In genomic region chr11:69396051-69396947, GRCh38 we compare ENCODE assay signal across 18 cellular contexts.
"Had no signal": no experiment of that assay in that cellular context is flagged by ENCODE, and none has a peak within 500 bp of the region (broad histone marks: within the 10 kb centered on the region; RNA-seq: fewer than 3 reads in every experiment).

No MANE protein-coding gene starts in this region.

- H3K27me3 ChIP-seq: cardiac muscle cell, foreskin keratinocyte, vagina had no signal

- H3K27me3 Mint-ChIP-seq: activated naive CD8-positive, alpha-beta T cell treated with anti-CD3 and anti-CD28 coated beads for 36 hours had no signal

- H3K4me3 Mint-ChIP-seq: activated naive CD8-positive, alpha-beta T cell treated with anti-CD3 and anti-CD28 coated beads for 36 hours; activated T-helper 1 cell treated with anti-CD3 and anti-CD28 coated beads, Interleukin-12 subunit alpha, Interleukin-12 subunit beta, Interleukin-2, Interleukin-4 antibody, amounts not matched to agents 30 ng/mL and 10 ng/mL and 1 ng/mL, durations not matched to agents 14 hours and 24 hours and 36 hours; endodermal cell; naive thymus-derived CD8-positive, alpha-beta T cell had no signal

- H3K4me3 ChIP-seq: cardiac muscle cell, tibial artery, vagina had no signal

- H3K27ac ChIP-seq: cardiac muscle cell, epithelial cell of prostate, foreskin keratinocyte, tibial artery, vagina, WERI-Rb-1 had no signal

- ATAC-seq: foreskin keratinocyte; naive thymus-derived CD8-positive, alpha-beta T cell; stimulated activated naive CD8-positive, alpha-beta T cell treated with anti-CD3 and anti-CD28 coated beads, Interleukin-15, Interleukin-2, amounts not matched to agents 100 U/mL and 50 U/mL, for 24 hours had no signal

- DNase-seq: activated CD4-positive, alpha-beta T cell treated with anti-CD3 and anti-CD28 coated beads for 1 hour; activated gamma-delta T cell treated with Interleukin-2 at 50 U/mL for 16 hours; activated naive CD8-positive, alpha-beta T cell treated with anti-CD3 and anti-CD28 coated beads for 36 hours; activated T-cell treated with anti-CD3 and anti-CD28 coated beads for 4 hours; amniotic stem cell; endodermal cell; foreskin keratinocyte; glutamatergic neuron; hippocampal formation; naive thymus-derived CD8-positive, alpha-beta T cell; stimulated activated naive CD8-positive, alpha-beta T cell treated with anti-CD3 and anti-CD28 coated beads, Interleukin-15, Interleukin-2, amounts not matched to agents 100 U/mL and 50 U/mL, for 24 hours; substantia nigra; WERI-Rb-1 had no signal

- H3K9me3 Mint-ChIP-seq: activated T-helper 1 cell treated with anti-CD3 and anti-CD28 coated beads, Interleukin-12 subunit alpha, Interleukin-12 subunit beta, Interleukin-2, Interleukin-4 antibody, amounts not matched to agents 30 ng/mL and 10 ng/mL and 1 ng/mL, durations not matched to agents 14 hours and 24 hours and 36 hours had no signal

- H3K4me1 ChIP-seq: foreskin keratinocyte had no signal

- H3K36me3 ChIP-seq: cardiac muscle cell, tibial artery, vagina, WERI-Rb-1 had no signal

- H3K9me3 ChIP-seq: tibial artery, vagina had no signal

- H3K27ac Mint-ChIP-seq: activated naive CD8-positive, alpha-beta T cell treated with anti-CD3 and anti-CD28 coated beads for 36 hours; activated T-helper 1 cell treated with anti-CD3 and anti-CD28 coated beads, Interleukin-12 subunit alpha, Interleukin-12 subunit beta, Interleukin-2, Interleukin-4 antibody, amounts not matched to agents 30 ng/mL and 10 ng/mL and 1 ng/mL, durations not matched to agents 14 hours and 24 hours and 36 hours; endodermal cell; naive thymus-derived CD8-positive, alpha-beta T cell had no signal
